ENCODE assay signal across 11 cellular contexts in genomic region chr3:149384911-149385321, GRCh38. TPM values are rescaled to one million over a fixed set of nuclear protein-coding genes. Genes with fewer than 3 reads are reported as not detected.
A peak's percentile ranks its signal among the peaks of the same experiment; 100 is the strongest.
DNase-seq lines count a peak whose midpoint lies in the region; ATAC-seq and TF ChIP-seq lines count a peak whose summit lies in the region.
"Had no signal": no experiment of that assay in that cellular context is flagged by ENCODE, and none has a peak within 500 bp of the region (broad histone marks: within the 10 kb centered on the region; RNA-seq: fewer than 3 reads in every experiment).

No MANE protein-coding gene starts in this region.

- H3K4me3 ChIP-seq in fibroblast of villous mesenchyme (ENCODE audit: low read depth, low read length) (no peak overlapping the region), skeletal muscle satellite cell (ENCODE audit: low read length) (no peak overlapping the region)
- H3K4me3 ChIP-seq in effector memory CD4-positive, alpha-beta T cell (ENCODE audit: insufficient read depth, low read depth, low read length, poor library complexity, severe bottlenecking) = no peak overlapping the region

- H3K4me2 ChIP-seq in skeletal muscle satellite cell (ENCODE audit: low read length) = peak overlapping the region; percentile 5

- H3K9me3 Mint-ChIP-seq in WTC11 = peaks cover 8% of the 10 kb centered on the region; the same call in 1 of the 2 replicates
- H3K9me3 Mint-ChIP-seq: activated T-helper 17 cell treated with anti-CD3 and anti-CD28 coated beads, Interleukin-2, amount 50 U/mL, for 72 hours had no signal

- no peak for ATAC-seq in WTC11
- ATAC-seq in HG02970 (IDR thresholded peaks at IDR 0.05; ENCODE audit: low FRiP score, unreplicated experiment) = no peak
- ATAC-seq: activated T-helper 17 cell treated with anti-CD3 and anti-CD28 coated beads, Interleukin-2, amount 50 U/mL, for 72 hours had no signal

- H3K4me1 Mint-ChIP-seq in WTC11 = no peaks in the 10 kb centered on the region; the same call in 1 of the 2 replicates
- H3K4me1 Mint-ChIP-seq: activated T-helper 17 cell treated with anti-CD3 and anti-CD28 coated beads, Interleukin-2, amount 50 U/mL, for 72 hours had no signal

- no peak overlapping the region for H3K27ac Mint-ChIP-seq in WTC11
- H3K27ac Mint-ChIP-seq: activated T-helper 17 cell treated with anti-CD3 and anti-CD28 coated beads, Interleukin-2, amount 50 U/mL, for 72 hours had no signal

- H3K27me3 Mint-ChIP-seq in WTC11 (ENCODE audit: low read depth) = no peaks in the 10 kb centered on the region
- H3K27me3 Mint-ChIP-seq: activated T-helper 17 cell treated with anti-CD3 and anti-CD28 coated beads, Interleukin-2, amount 50 U/mL, for 72 hours had no signal

- CTCF ChIA-PET in WTC11 (lab: Charles Lee) = interaction anchor here (1.2 kb wide), 1 partner anchor 95 kb away, joined by 3 read pairs; no protein-coding TSS in a partner anchor

- TF ChIP-seq CTCF in WTC11 (IDR thresholded peaks at IDR 0.05) = no peak
- no peak for TF ChIP-seq CTCF in fibroblast of villous mesenchyme (IDR thresholded peaks at IDR 0.05; ENCODE audit: insufficient read depth, low read depth, low read length)

- POLR2A ChIA-PET in WTC11 (lab: Charles Lee) = no interaction called here

- no peaks in the 10 kb centered on the region for H3K9me3 ChIP-seq in skeletal muscle satellite cell (replicated peaks; ENCODE audit: low read length)
- no peaks in the 10 kb centered on the region for H3K9me3 ChIP-seq in effector memory CD4-positive, alpha-beta T cell (ENCODE audit: control insufficient read depth, low read length)

- H3K36me3 Mint-ChIP-seq in WTC11 = no peaks in the 10 kb centered on the region; the same call in 1 of the 2 replicates

- H3K36me3 ChIP-seq in skeletal muscle satellite cell (ENCODE audit: insufficient read depth, low read length) = no peaks in the 10 kb centered on the region
- H3K36me3 ChIP-seq in effector memory CD4-positive, alpha-beta T cell (ENCODE audit: control insufficient read depth, insufficient read depth, low read length) = no peaks in the 10 kb centered on the region

- no peak overlapping the region for H3K27ac ChIP-seq in effector memory CD4-positive, alpha-beta T cell (ENCODE audit: insufficient read depth, low read length, poor library complexity, severe bottlenecking)

- no peaks in the 10 kb centered on the region for H3K27me3 ChIP-seq in skeletal muscle satellite cell (ENCODE audit: control insufficient read depth, insufficient read depth, low read length)
- H3K27me3 ChIP-seq in effector memory CD4-positive, alpha-beta T cell (replicated peaks; ENCODE audit: control insufficient read depth, insufficient read depth, low read length, poor library complexity, severe bottlenecking) = no peaks in the 10 kb centered on the region

- H3K4me3 Mint-ChIP-seq in WTC11 = no peak overlapping the region
- H3K4me3 Mint-ChIP-seq: activated T-helper 17 cell treated with anti-CD3 and anti-CD28 coated beads, Interleukin-2, amount 50 U/mL, for 72 hours had no signal

- peak overlapping the region; percentile 78 for H3K9ac ChIP-seq in skeletal muscle satellite cell (ENCODE audit: low read depth, low read length)

- DNase-seq in GM04503 (ENCODE audit: low read depth) (peak; percentile 85), WTC11 (ENCODE audit: low spot score) (no peak), fibroblast of villous mesenchyme (ENCODE audit: low read depth) (peak; percentile 94), dedifferentiated amniotic fluid mesenchymal stem cell (ENCODE audit: extremely low spot score) (no peak), inferior parietal cortex (ENCODE audit: extremely low spot score) (no peak)
- DNase-seq in effector memory CD4-positive, alpha-beta T cell = no peak
- DNase-seq: NCI-H1092 had no signal

- peaks cover 60% of the 10 kb centered on the region for H3K4me1 ChIP-seq in skeletal muscle satellite cell (ENCODE audit: control insufficient read depth, insufficient read depth, low read length)
- H3K4me1 ChIP-seq in effector memory CD4-positive, alpha-beta T cell (ENCODE audit: control insufficient read depth, insufficient read depth, low read length, poor library complexity, severe bottlenecking) = no peaks in the 10 kb centered on the region

TF ChIP-seq in WTC11, 78 proteins besides CTCF, POLR2A, EP300 and RAD21:
- TF ChIP-seq ZNF416 (CRISPR knock-in tag; IDR thresholded peaks at IDR 0.05) = no peak
- peak; percentile 42; the same call in 1 of the 2 replicates for TF ChIP-seq GABPB1 (CRISPR knock-in tag; IDR thresholded peaks at IDR 0.05)
- no peak for TF ChIP-seq USF1 (CRISPR knock-in tag; IDR thresholded peaks at IDR 0.05)
TF ChIP-seq in WTC11: peak in this region for 1.

RNA-seq across cellular contexts. Expression of gene TM4SF1, which starts 7.5 kb away (rescaled TPM):
- total RNA-seq in WTC11 (2021) = 0.44 to 0.90 TPM (median 0.48 TPM) in 3 replicates
- total RNA-seq in fibroblast of villous mesenchyme = 52.2 and 80.3 TPM in 2 replicates
- 279 and 440 TPM in 2 replicates for total RNA-seq in skeletal muscle satellite cell (2012; rRNA removed)
- total RNA-seq: OCI-LY7 had no signal

RNA-seq across cellular contexts. Expression of gene TM4SF18, which starts 51.5 kb away (rescaled TPM):
- total RNA-seq in WTC11 (2021) (1.6 to 2.4 TPM (median 2.2 TPM) in 3 replicates), fibroblast of villous mesenchyme (0.32 TPM in 1 of 2 replicates, not detected in the other)
- 0.51 TPM in 1 of 2 replicates, not detected in the other for total RNA-seq in skeletal muscle satellite cell (2012; rRNA removed)
- total RNA-seq: activated T-helper 17 cell treated with anti-CD3 and anti-CD28 coated beads, Interleukin-2, amount 50 U/mL, for 72 hours; OCI-LY7 had no signal

Comparison
In these comparisons a context has a peak if more than half of its experiments do, and no peak if none do; other contexts are left out.
1. DNase-seq: peak in GM04503 (single experiment) and fibroblast of villous mesenchyme (single experiment); none in WTC11 (single experiment), dedifferentiated amniotic fluid mesenchymal stem cell (single experiment), effector memory CD4-positive, alpha-beta T cell (0 of 3) and inferior parietal cortex (single experiment).
2. RNA of gene TM4SF1, which starts 7.5 kb away (total RNA-seq): 52.2 to 80.3 TPM in fibroblast of villous mesenchyme; 0.44 to 0.90 TPM in WTC11; every median in the first group is over 10 times any median in the second.